Comparison of ENCODE assay signal across 9 cellular contexts in the genomic region with DNA sequence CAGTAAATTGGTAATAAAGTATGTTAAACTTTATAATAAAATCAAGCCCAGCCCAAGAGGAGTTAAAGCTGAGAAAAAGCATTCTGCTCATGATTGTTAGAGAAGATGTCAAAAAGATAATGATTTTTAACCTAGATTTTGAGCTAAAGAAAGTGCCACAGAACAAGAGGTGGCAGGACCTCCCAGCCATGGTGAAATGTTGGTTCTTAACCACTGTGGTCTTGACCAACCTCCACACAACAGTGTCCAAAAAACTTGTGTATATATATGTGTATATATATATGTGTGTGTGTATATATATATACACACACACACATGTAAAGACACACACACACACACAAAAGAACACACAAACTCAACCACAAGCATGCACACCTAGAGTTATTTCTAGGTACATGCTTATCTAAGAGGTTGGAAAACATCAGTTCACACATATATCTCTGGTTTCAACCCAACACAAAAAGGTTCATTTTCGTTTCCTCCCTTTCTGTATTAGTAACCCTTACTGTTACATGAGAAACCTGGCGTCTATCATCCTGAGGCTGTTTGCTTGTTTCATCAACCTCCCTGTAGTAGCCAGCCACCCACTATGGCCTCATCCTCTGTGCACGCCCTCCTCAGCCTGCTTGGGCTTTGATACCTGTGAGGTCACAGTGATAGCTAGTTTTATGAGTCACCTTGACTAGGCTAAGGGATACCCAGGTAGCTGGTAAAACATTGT.
DNase-seq lines count a peak whose midpoint lies in the region; ATAC-seq and TF ChIP-seq lines count a peak whose summit lies in the region.
"Had no signal": no experiment of that assay in that cellular context is flagged by ENCODE, and none has a peak within 500 bp of the region (broad histone marks: within the 10 kb centered on the region; RNA-seq: fewer than 3 reads in every experiment).

No MANE protein-coding gene starts in this region.

- H3K36me3 ChIP-seq in left lung: no peaks in the 10 kb centered on the region

- no peaks in the 10 kb centered on the region for H3K27me3 ChIP-seq in left lung

- DNase-seq in left lung (no peak), chondrocyte (ENCODE audit: low spot score) (no peak), left cardiac atrium (no peak), NCI-H146 treated with DMSO at 0.1 percent for 48 hours (lab: John Stamatoyannopoulos, UW; ENCODE audit: unreplicated experiment) (no peak)
- DNase-seq: NCI-H2029 had no signal

- H3K9me3 Mint-ChIP-seq in nephron (peaks cover 2% of the 10 kb centered on the region), chondrocyte (ENCODE audit: low read depth) (no peaks in the 10 kb centered on the region)

- no peak overlapping the region for H3K4me3 Mint-ChIP-seq in nephron
- no peak overlapping the region for H3K4me3 Mint-ChIP-seq in chondrocyte (ENCODE audit: unreplicated experiment)

- no peaks in the 10 kb centered on the region for H3K4me1 ChIP-seq in left lung

- TF ChIP-seq CTCF in nephron (IDR thresholded peaks at IDR 0.05; ENCODE audit: unreplicated experiment in 3 of 3): no peak
- no peak for TF ChIP-seq CTCF in left lung (IDR thresholded peaks at IDR 0.05)
- no peak for TF ChIP-seq CTCF in chondrocyte (IDR thresholded peaks at IDR 0.05)

- H3K9me3 ChIP-seq in left lung: no peaks in the 10 kb centered on the region

- intact Hi-C loops in left lung (cut with DNase I) (no loop called here), left cardiac atrium (cut with DNase I) (no loop called here)

- no peaks in the 10 kb centered on the region for H3K36me3 Mint-ChIP-seq in nephron (ENCODE audit: low read depth)
- peaks cover 2% of the 10 kb centered on the region for H3K36me3 Mint-ChIP-seq in chondrocyte (ENCODE audit: low read depth)

- peaks cover 9% of the 10 kb centered on the region for H3K4me1 Mint-ChIP-seq in nephron
- H3K4me1 Mint-ChIP-seq in chondrocyte (ENCODE audit: low read depth): peaks cover 4% of the 10 kb centered on the region

- no peak overlapping the region for H3K4me3 ChIP-seq in left lung

- no peak overlapping the region for H3K27ac ChIP-seq in left lung

- H3K27ac Mint-ChIP-seq in nephron: peak overlapping the region; percentile 22 to 36 (median 30)
- no peak overlapping the region for H3K27ac Mint-ChIP-seq in chondrocyte (ENCODE audit: unreplicated experiment)

- H3K27me3 Mint-ChIP-seq in nephron (ENCODE audit: low read depth): no peaks in the 10 kb centered on the region
- H3K27me3 Mint-ChIP-seq in chondrocyte (ENCODE audit: low read depth): peaks cover 7% of the 10 kb centered on the region

- ATAC-seq in GM18873 (IDR thresholded peaks at IDR 0.05; ENCODE audit: low FRiP score, unreplicated experiment) (peak; percentile 70), GM21737 (IDR thresholded peaks at IDR 0.05; ENCODE audit: unreplicated experiment) (peak; percentile 87), HG03565 (IDR thresholded peaks at IDR 0.05; ENCODE audit: unreplicated experiment) (peak; percentile 86), left lung (no peak), left cardiac atrium (no peak)

Comparison
In these comparisons a context has a peak if more than half of its experiments do, and no peak if none do; other contexts are left out.
1. ATAC-seq: peak in GM18873 (single experiment), GM21737 (single experiment) and HG03565 (single experiment); none in left lung (single experiment) and left cardiac atrium (0 of 2).